ENCODE assay signal across 8 cellular contexts in the genomic region with DNA sequence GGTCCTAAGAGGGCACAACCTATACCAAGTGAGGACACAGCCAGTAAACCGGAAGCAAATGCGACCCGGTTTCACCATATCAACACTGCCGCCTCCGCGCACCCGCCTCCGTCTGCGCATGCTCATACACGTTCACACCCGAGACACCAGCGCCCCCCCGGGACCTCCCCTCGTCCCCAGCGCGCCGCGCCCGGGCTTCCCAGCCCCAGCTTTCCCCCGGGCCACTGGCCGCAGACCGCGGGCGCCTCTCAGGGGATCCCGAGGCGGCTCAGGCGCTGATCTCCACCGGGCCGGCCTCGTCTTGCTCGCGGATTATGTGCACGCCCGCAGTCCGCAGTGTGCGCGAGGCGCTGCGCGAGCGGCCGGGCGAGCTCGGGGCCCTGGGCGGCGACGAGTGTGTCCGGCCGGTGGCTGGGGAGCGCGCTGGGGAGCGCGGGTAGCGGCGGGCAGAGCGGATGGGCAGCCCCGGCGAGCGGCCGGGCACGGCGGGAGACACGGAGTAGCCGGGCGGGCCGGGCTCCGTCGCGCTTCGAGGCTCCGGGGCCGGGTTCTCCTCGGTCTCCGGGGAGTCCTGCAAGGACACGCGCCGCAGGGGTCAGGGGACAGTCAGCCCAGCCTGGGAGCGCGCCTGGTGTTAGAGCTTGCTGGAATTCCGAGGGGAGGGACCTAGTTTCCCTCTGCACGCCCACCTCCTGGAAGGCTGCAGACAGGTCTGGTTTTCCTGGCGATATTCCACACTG. TPM values are rescaled to one million over a fixed set of nuclear protein-coding genes. Genes with fewer than 3 reads are reported as not detected.
DNase-seq lines count a peak whose midpoint lies in the region; ATAC-seq and TF ChIP-seq lines count a peak whose summit lies in the region.

No MANE protein-coding gene starts in this region.

- no peaks in the 10 kb centered on the region for H3K36me3 ChIP-seq in CD4-positive, alpha-beta memory T cell (ENCODE audit: insufficient read depth, low read length)
- H3K36me3 ChIP-seq in colonic mucosa, result no peaks in the 10 kb centered on the region

- no peaks in the 10 kb centered on the region for H3K27me3 ChIP-seq in CD4-positive, alpha-beta memory T cell (ENCODE audit: insufficient read depth, low read length)
- H3K27me3 ChIP-seq in colonic mucosa, result no peaks in the 10 kb centered on the region

- peak; percentile 62 for ATAC-seq in HG03175 (IDR thresholded peaks at IDR 0.05; ENCODE audit: unreplicated experiment)
- ATAC-seq in left colon, result no peak

- POLR2A ChIA-PET in CD4-positive, alpha-beta memory T cell (lab: Charles Lee; ENCODE audit: partially characterized antibody), result interaction anchor here (1.0 to 3.5 kb wide), 5 partner anchors 30 to 191 kb away, joined by 4 to 17 read pairs (median 10); partner anchors contain the start of genes CCDC15 and TMEM218

- H3K27me3 Mint-ChIP-seq in CD4-positive, alpha-beta memory T cell, result peaks cover 0 to 3% of the 10 kb centered on the region in 2 donors

- peak overlapping the region in 4 of 7 donors; percentile 47 to 65 (median 53) for H3K27ac Mint-ChIP-seq in CD4-positive, alpha-beta memory T cell

- no peaks in the 10 kb centered on the region for H3K36me3 Mint-ChIP-seq in CD4-positive, alpha-beta memory T cell

- H3K4me1 ChIP-seq in CD4-positive, alpha-beta memory T cell (ENCODE audit: insufficient read depth, low read length), result peaks cover 14% of the 10 kb centered on the region
- no peaks in the 10 kb centered on the region for H3K4me1 ChIP-seq in colonic mucosa

- TF ChIP-seq CTCF in colonic mucosa (IDR thresholded peaks at IDR 0.05), result no peak

- no peak overlapping the region for H3K27ac ChIP-seq in CD4-positive, alpha-beta memory T cell (ENCODE audit: low read depth, low read length)
- no peak overlapping the region for H3K27ac ChIP-seq in colonic mucosa

- peaks cover 15 to 28% (median 23%) of the 10 kb centered on the region in 4 donors for H3K4me1 Mint-ChIP-seq in CD4-positive, alpha-beta memory T cell

- H3K9me3 Mint-ChIP-seq in CD4-positive, alpha-beta memory T cell, result no peaks in the 10 kb centered on the region

- CTCF ChIA-PET in CD4-positive, alpha-beta memory T cell (lab: Charles Lee; ENCODE audit: partially characterized antibody), result interaction anchor here (1.1 to 1.8 kb wide), 4 partner anchors 13 to 508 kb away, joined by 3 to 8 read pairs (median 4); partner anchors contain the start of gene CCDC15

- intact Hi-C loops in CD4-positive, alpha-beta memory T cell (cut with micrococcal nuclease), result loop anchor here (2.0 kb wide), 2 partner anchors 30 to 44 kb away; no protein-coding TSS in a partner anchor
- intact Hi-C loops in colonic mucosa (cut with DNase I) (no loop called here), left colon (cut with DNase I, micrococcal nuclease) (no loop called here)

- H3K9ac ChIP-seq in colonic mucosa (ENCODE audit: low read depth in 2 of 2, low read length in 2 of 2), result no peak overlapping the region

- peak overlapping the region in 1 of 2 donors; percentile 62 for H3K4me3 ChIP-seq in CD4-positive, alpha-beta memory T cell (ENCODE audit: low read length in 2 of 2)
- peak overlapping the region; percentile 25 for H3K4me3 ChIP-seq in colonic mucosa

- peak; percentile 68 to 78 (median 71) for DNase-seq in CD4-positive, alpha-beta memory T cell
- peak; percentile 65 to 66 for DNase-seq in activated CD4-positive, alpha-beta T cell treated with anti-CD3 and anti-CD28 coated beads for 24 hours (ENCODE audit: low read depth in 2 of 2)
- peak; percentile 60 for DNase-seq in colonic mucosa
- DNase-seq in left colon, result peak; percentile 41 to 54
- peak; percentile 62 to 65 for DNase-seq in stimulated activated CD4-positive, alpha-beta T cell treated with anti-CD3 and anti-CD28 coated beads, Interleukin-2, amount 100 ng/mL, for 48 hours
- DNase-seq in NCI-H510A treated with DMSO at 0.1 percent for 48 hours (lab: John Stamatoyannopoulos, UW), result no peak
- no peak for DNase-seq in cortex of kidney (lab: John Stamatoyannopoulos, UW)

- H3K4me3 Mint-ChIP-seq in CD4-positive, alpha-beta memory T cell, result peak overlapping the region; percentile 74 to 88 (median 80)

- no peaks in the 10 kb centered on the region for H3K9me3 ChIP-seq in CD4-positive, alpha-beta memory T cell (ENCODE audit: control insufficient read depth in 1 of 2, low read length in 2 of 2)
- H3K9me3 ChIP-seq in colonic mucosa, result no peaks in the 10 kb centered on the region

RNA-seq across cellular contexts. Expression of gene HEPN1, which starts 2.0 kb away (rescaled TPM):
- total RNA-seq in CD4-positive, alpha-beta memory T cell, result not detected
- not detected for polyA plus RNA-seq in CD4-positive, alpha-beta memory T cell
- total RNA-seq in colonic mucosa (not detected), left colon (not detected)

RNA-seq across cellular contexts. Expression of gene HEPACAM, which starts 14.8 kb away (rescaled TPM):
- not detected for total RNA-seq in CD4-positive, alpha-beta memory T cell
- polyA plus RNA-seq in CD4-positive, alpha-beta memory T cell, result not detected
- total RNA-seq in colonic mucosa (under 1 TPM; 0.08 to 0.12 TPM), left colon (under 1 TPM in 1 of 2 donors, not detected in 1; 0.14 TPM)

RNA-seq across cellular contexts. Expression of gene ROBO4, which starts 23.4 kb away (rescaled TPM):
- total RNA-seq in CD4-positive, alpha-beta memory T cell, result not detected
- polyA plus RNA-seq in CD4-positive, alpha-beta memory T cell, result not detected
- total RNA-seq in colonic mucosa (1 to 10 TPM; 4.0 to 5.0 TPM), left colon (1 to 10 TPM; 4.3 to 4.8 TPM)

RNA-seq across cellular contexts. Expression of gene CCDC15, which starts 33.0 kb away (rescaled TPM):
- 1 to 10 TPM; 2.6 to 2.7 TPM for total RNA-seq in CD4-positive, alpha-beta memory T cell
- 1 to 10 TPM in 1 of 2 donors, under 1 TPM in 1; 0.48 to 1.7 TPM for polyA plus RNA-seq in CD4-positive, alpha-beta memory T cell
- total RNA-seq in colonic mucosa (1 to 10 TPM; 1.2 to 2.5 TPM), left colon (1 to 10 TPM in 1 of 2 donors, under 1 TPM in 1; 0.53 to 1.2 TPM)

RNA-seq across cellular contexts. Expression of gene ROBO3, which starts 55.8 kb away (rescaled TPM):
- 10 to 100 TPM; 16.2 to 18.1 TPM for total RNA-seq in CD4-positive, alpha-beta memory T cell
- 1 to 10 TPM in 1 of 2 donors, under 1 TPM in 1; 0.70 to 2.0 TPM for polyA plus RNA-seq in CD4-positive, alpha-beta memory T cell
- 1 to 10 TPM; 7.8 to 8.0 TPM for total RNA-seq in colonic mucosa
- total RNA-seq in left colon, result 10 to 100 TPM in 1 of 2 donors, 1 to 10 TPM in 1; 9.2 to 12.0 TPM

Comparison
In these comparisons a context has a peak if more than half of its experiments do, and no peak if none do; other contexts are left out.
1. DNase-seq: peak in CD4-positive, alpha-beta memory T cell (5 of 5), activated CD4-positive, alpha-beta T cell treated with anti-CD3 and anti-CD28 coated beads for 24 hours (2 of 2), colonic mucosa (single experiment), left colon (2 of 2) and stimulated activated CD4-positive, alpha-beta T cell treated with anti-CD3 and anti-CD28 coated beads, Interleukin-2, amount 100 ng/mL, for 48 hours (2 of 2); none in NCI-H510A treated with DMSO at 0.1 percent for 48 hours (single experiment) and cortex of kidney (single experiment).
2. RNA of gene ROBO4, which starts 23.4 kb away (total RNA-seq): 4.0 to 5.0 TPM in colonic mucosa and 4.3 to 4.8 TPM in left colon; not detected in CD4-positive, alpha-beta memory T cell; every median in the first group is over 4 times any median in the second.